ENCODE assay signal across 8 cellular contexts in the genomic region with DNA sequence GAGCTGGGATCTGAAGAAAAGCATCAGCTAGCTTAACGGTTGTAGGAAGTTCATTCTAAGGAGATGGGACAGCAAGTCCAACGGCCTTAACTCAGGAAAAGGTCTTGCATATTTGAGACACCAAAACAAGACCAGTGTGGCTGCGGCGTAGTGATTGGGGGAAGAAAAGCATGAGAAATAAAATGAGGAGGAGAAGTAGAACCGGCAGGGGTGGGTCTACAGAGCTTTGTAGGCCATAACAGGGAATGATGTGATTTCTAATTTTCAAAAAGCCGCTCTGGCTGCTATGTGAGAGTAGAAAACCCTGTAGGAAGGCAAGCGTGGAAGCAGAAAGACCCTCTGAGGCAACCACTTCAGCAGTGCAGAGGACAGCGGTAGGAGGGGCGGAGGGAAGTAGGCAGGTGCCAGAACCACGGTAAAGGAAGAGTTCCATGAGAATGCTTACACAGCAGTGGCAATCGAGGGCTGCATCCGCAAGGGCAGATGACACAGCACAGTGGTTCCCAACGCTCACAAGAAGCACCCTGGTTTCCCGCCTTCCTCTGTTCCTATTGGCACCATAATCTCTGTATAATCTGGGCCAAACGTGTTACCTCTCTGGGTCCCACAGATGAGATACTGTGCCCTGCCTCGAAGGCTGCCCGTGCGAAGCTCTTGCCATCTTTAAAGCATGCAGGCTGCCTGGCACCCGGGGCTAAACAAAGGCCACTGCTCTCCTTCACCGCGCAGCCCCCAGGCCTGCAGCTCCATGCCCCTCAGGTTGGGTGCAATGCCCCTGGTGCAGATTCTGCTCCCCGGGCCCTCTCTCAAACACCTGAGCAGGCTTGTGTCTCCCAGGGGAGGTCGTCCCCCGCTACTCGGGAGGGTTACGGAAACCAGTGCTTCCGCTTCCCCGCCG. TPM values are rescaled to one million over a fixed set of nuclear protein-coding genes. Genes with fewer than 3 reads are reported as not detected.
DNase-seq lines count a peak whose midpoint lies in the region; ATAC-seq, FAIRE-seq and TF ChIP-seq lines count a peak whose summit lies in the region.

No MANE protein-coding gene starts in this region.

- peak overlapping the region; percentile 98 for H3K4me2 ChIP-seq in OCI-LY3 (ENCODE audit: low read length)
- peak overlapping the region; percentile 97 for H3K4me2 ChIP-seq in K562 (ENCODE audit: insufficient read depth, low read length)

- FAIRE-seq in K562 (lab: Jason Lieb, UNC) (peak; percentile 76), kidney (lab: Jason Lieb, UNC) (no peak)

- H3K9me1 ChIP-seq in K562 (ENCODE audit: control insufficient read depth, insufficient read depth, low read length): peaks cover 3% of the 10 kb centered on the region

- H3K4me3 ChIP-seq in GM08714 (ENCODE audit: low read length) (peak overlapping the region; percentile 78), OCI-LY3 (ENCODE audit: low read length) (peak overlapping the region; percentile 85), K562 (peak overlapping the region; percentile 70), kidney (ENCODE audit: low read length in 2 of 2) (peak overlapping the region; percentile 51 to 81)

- H3K4me1 ChIP-seq in OCI-LY3 (ENCODE audit: low read length): peaks cover 10% of the 10 kb centered on the region
- H3K4me1 ChIP-seq in K562 (replicated peaks in 1 of 2; ENCODE audit: control insufficient read depth in 2 of 2, insufficient read depth in 2 of 2, low read length in 2 of 2): peaks cover 24 to 51% of the 10 kb centered on the region in 2 experiments
- peaks cover 7 to 18% of the 10 kb centered on the region in 2 donors for H3K4me1 ChIP-seq in kidney (ENCODE audit: control insufficient read depth in 1 of 2, insufficient read depth in 1 of 2, low read depth in 1 of 2, low read length in 2 of 2)

- POLR2A ChIA-PET in K562 (lab: Yijun Ruan, JAX): interaction anchor here (0.5 to 6.8 kb wide), 16 partner anchors 10 to 106 kb away, joined by 3 to 67 read pairs (median 5); a partner anchor contains a TSS

- H3K79me2 ChIP-seq in OCI-LY3 (ENCODE audit: low read length) (peaks cover 29% of the 10 kb centered on the region), K562 (ENCODE audit: control insufficient read depth, insufficient read depth, low read length) (peaks cover 36% of the 10 kb centered on the region)

- H3K9me3 ChIP-seq in OCI-LY3 (ENCODE audit: insufficient read depth, low read length) (no peaks in the 10 kb centered on the region), K562 (replicated peaks; ENCODE audit: control insufficient read depth, insufficient read depth, low read depth, low read length) (no peaks in the 10 kb centered on the region), kidney (ENCODE audit: control insufficient read depth in 1 of 2, low read length in 2 of 2) (no peaks in the 10 kb centered on the region)

- peaks cover 9% of the 10 kb centered on the region; the same call in 1 of the 2 replicates for H4K20me1 ChIP-seq in OCI-LY3 (ENCODE audit: insufficient read depth, low read length)
- 0 out of 2 replicates have a peak, but pooled peaks cover 3% of the 10 kb centered on the region for H4K20me1 ChIP-seq in K562 (replicated peaks; ENCODE audit: control insufficient read depth, insufficient read depth, low read length)

- no peak for TF ChIP-seq EP300 in K562 (IDR thresholded peaks at IDR 0.05; ENCODE audit: low read length)

- H3K9me3 Mint-ChIP-seq in stimulated activated memory B cell treated with anti-CD40 and anti-IgM and Interleukin-4, amounts not matched to agents 10 μg/mL and 1 μg/mL and 100 μg/mL, for 72 hours: no peaks in the 10 kb centered on the region

- H3K27me3 Mint-ChIP-seq in stimulated activated memory B cell treated with anti-CD40 and anti-IgM and Interleukin-4, amounts not matched to agents 10 μg/mL and 1 μg/mL and 100 μg/mL, for 72 hours: no peaks in the 10 kb centered on the region

- H3K9ac ChIP-seq in OCI-LY3 (ENCODE audit: low read length): peak overlapping the region; percentile 76
- peak overlapping the region; percentile 82 to 95 for H3K9ac ChIP-seq in K562 (ENCODE audit: insufficient read depth in 1 of 2, low read depth in 2 of 2, low read length in 2 of 2)
- peak overlapping the region; percentile 15 to 62 for H3K9ac ChIP-seq in kidney (ENCODE audit: low read length in 2 of 2)

- BruUV-seq in K562 (replicated peaks; lab: Mats Ljungman, UMichigan): TSS peak; percentile 25

- 6% methylated on average over 29 of the region's 29 CpGs for WGBS in K562 (ENCODE audit: insufficient coverage, low coverage, missing lambda C conversion rate)

- H3K27ac ChIP-seq in OCI-LY3 (ENCODE audit: low read length) (peak overlapping the region; percentile 51), K562 (ENCODE audit: extremely low read depth, low read depth, low read length) (peak overlapping the region; percentile 78), kidney (ENCODE audit: low read depth in 2 of 2, low read length in 2 of 2) (no peak overlapping the region)

- H2AFZ ChIP-seq in OCI-LY3 (ENCODE audit: low read depth, low read length) (peak overlapping the region; percentile 48), K562 (ENCODE audit: low read depth, low read length) (peak overlapping the region; percentile 93)

- DNase-seq in K562 (ENCODE audit: extremely low read depth in 1 of 4, low spot score in 3 of 4) (peak in 3 of 4 experiments; percentile 36 to 68 (median 53)), kidney (peak; percentile 26), epidermal melanocyte (ENCODE audit: insufficient read length, low spot score) (no peak), retina (no peak)

- TF ChIP-seq POLR2A in K562 (conservative IDR thresholded peaks at IDR 0.05): no peak

- H3K27me3 ChIP-seq in OCI-LY3 (ENCODE audit: low read depth, low read length) (no peaks in the 10 kb centered on the region), K562 (ENCODE audit: control insufficient read depth in 2 of 2, insufficient read depth in 2 of 2, low read length in 2 of 2) (no peaks in the 10 kb centered on the region)

- H3K36me3 Mint-ChIP-seq in stimulated activated memory B cell treated with anti-CD40 and anti-IgM and Interleukin-4, amounts not matched to agents 10 μg/mL and 1 μg/mL and 100 μg/mL, for 72 hours: peaks cover 37% of the 10 kb centered on the region

- peak overlapping the region; percentile 88 for H3K27ac Mint-ChIP-seq in stimulated activated memory B cell treated with anti-CD40 and anti-IgM and Interleukin-4, amounts not matched to agents 10 μg/mL and 1 μg/mL and 100 μg/mL, for 72 hours

- peaks cover 32% of the 10 kb centered on the region for H3K4me1 Mint-ChIP-seq in stimulated activated memory B cell treated with anti-CD40 and anti-IgM and Interleukin-4, amounts not matched to agents 10 μg/mL and 1 μg/mL and 100 μg/mL, for 72 hours

- intact Hi-C loops in K562 (cut with micrococcal nuclease): loop anchor here (5.0 kb wide), 1 partner anchor 255 kb away; a partner anchor contains a TSS
- intact Hi-C loops in kidney (cut with DNase I): no loop called here

- no peak for TF ChIP-seq RAD21 in K562 (CRISPR knock-in tag; conservative IDR thresholded peaks at IDR 0.05 in 1 of 2, IDR thresholded peaks at IDR 0.05 in 1 of 2)

- in situ Hi-C loops in K562 (cut with MboI): loop anchor here (5.0 to 25.0 kb wide), 2 partner anchors 95 to 255 kb away; a partner anchor contains a TSS

- CTCF ChIA-PET in K562 (lab: Yijun Ruan, JAX; ENCODE audit: low intra/inter-chr PET ratio): interaction anchor here (2.2 to 3.8 kb wide), 3 partner anchors 94 to 255 kb away, joined by 16 to 41 read pairs (median 37); no protein-coding TSS in a partner anchor

- peak overlapping the region; percentile 90 for H3K4me3 Mint-ChIP-seq in stimulated activated memory B cell treated with anti-CD40 and anti-IgM and Interleukin-4, amounts not matched to agents 10 μg/mL and 1 μg/mL and 100 μg/mL, for 72 hours

- TF ChIP-seq CTCF in OCI-LY3 (IDR thresholded peaks at IDR 0.05; ENCODE audit: low read depth, low read length) (no peak), K562 (IDR thresholded peaks at IDR 0.05 in 2 of 3, conservative IDR thresholded peaks at IDR 0.05 in 1 of 3; ENCODE audit: insufficient read depth in 2 of 3, low read depth in 1 of 3, low read length in 3 of 3) (no peak), kidney (IDR thresholded peaks at IDR 0.05; ENCODE audit: borderline replicate concordance, extremely low read depth, insufficient read depth) (no peak)

- ATAC-seq in HG02938 (IDR thresholded peaks at IDR 0.05; ENCODE audit: unreplicated experiment) (peak; percentile 20), K562 (peak; percentile 7)
- no peak for ATAC-seq in stimulated activated memory B cell treated with anti-CD40 and anti-IgM and Interleukin-4, amounts not matched to agents 10 μg/mL and 1 μg/mL and 100 μg/mL, for 72 hours

- H3K36me3 ChIP-seq in OCI-LY3 (replicated peaks; ENCODE audit: low read depth, low read length): peaks cover 13% of the 10 kb centered on the region
- peaks cover 49% of the 10 kb centered on the region for H3K36me3 ChIP-seq in K562 (ENCODE audit: control insufficient read depth, insufficient read depth, low read length)
- peaks cover 13 to 18% of the 10 kb centered on the region in 2 donors for H3K36me3 ChIP-seq in kidney (ENCODE audit: control insufficient read depth in 1 of 2, insufficient read depth in 2 of 2, low read length in 2 of 2)

RNA-seq across cellular contexts. Expression of a gene that starts 0.8 kb away (rescaled TPM):
- 39.7 and 71.7 TPM in 2 replicates for total RNA-seq in K562 (2011; cell fraction: chromatin; rRNA removed; ENCODE audit: low replicate concordance)
- total RNA-seq in K562 (2011; cell fraction: nucleolus; rRNA removed): 42.2 and 44.1 TPM in 2 replicates
- 34.4 and 37.9 TPM in 2 replicates for total RNA-seq in K562 (2011; cell fraction: nucleoplasm; rRNA removed)
- total RNA-seq in K562 (2014; rRNA removed) (33.1 and 50.4 TPM in 2 replicates), K562 (2014; rRNA removed; fragmentation: Illumina TruSeq; extraction: Trizol) (5.7 and 8.2 TPM in 2 replicates), K562 (2015; rRNA removed; fragmentation: Illumina TruSeq; extraction: Trizol) (21.2 and 21.9 TPM in 2 replicates), K562 (2021) (29.8 and 31.2 TPM in 2 replicates), kidney (10.8 TPM)
- polyA plus RNA-seq in K562 (2011; rRNA removed) (23.8 and 33.3 TPM in 2 replicates), K562 (2014; fragmentation: Illumina TruSeq; extraction: Trizol) (15.0 and 22.7 TPM in 2 replicates), K562 (2014; fragmentation: Nextera tagmentation; extraction: Ambion mirVana) (10 to 100 TPM; 16.7 to 26.0 TPM), K562 (2014; rRNA removed) (28.1 and 48.3 TPM in 2 replicates), kidney (ENCODE audit: insufficient read depth, low read depth, low replicate concordance) (19.2 TPM)
- 27.1 and 60.5 TPM in 2 replicates for polyA plus RNA-seq in K562 (2011; cell fraction: cytosol; rRNA removed)
- polyA plus RNA-seq in K562 (2011; cell fraction: nucleus; rRNA removed): 58.3 and 92.0 TPM in 2 replicates
- 28.4 and 31.7 TPM in 2 replicates for polyA plus RNA-seq in K562 (2012)
- 6.6 and 8.9 TPM in 2 replicates for polyA minus RNA-seq in K562 (2011; rRNA and poly(A)+ RNA removed)
- 7.1 and 9.9 TPM in 2 replicates for polyA minus RNA-seq in K562 (2011; cell fraction: cytosol; rRNA and poly(A)+ RNA removed)
- 15.1 and 21.2 TPM in 2 replicates for polyA minus RNA-seq in K562 (2011; cell fraction: nucleus; rRNA and poly(A)+ RNA removed)

RNA-seq across cellular contexts. Expression of a gene that starts 12.9 kb away (rescaled TPM):
- 229 and 466 TPM in 2 replicates for total RNA-seq in K562 (2011; cell fraction: chromatin; rRNA removed; ENCODE audit: low replicate concordance)
- total RNA-seq in K562 (2011; cell fraction: nucleolus; rRNA removed): 309 and 326 TPM in 2 replicates
- 244 and 282 TPM in 2 replicates for total RNA-seq in K562 (2011; cell fraction: nucleoplasm; rRNA removed)
- total RNA-seq in K562 (2014; rRNA removed) (28.8 and 35.6 TPM in 2 replicates), K562 (2014; rRNA removed; fragmentation: Illumina TruSeq; extraction: Trizol) (7.3 and 9.5 TPM in 2 replicates), K562 (2015; rRNA removed; fragmentation: Illumina TruSeq; extraction: Trizol) (23.9 and 24.6 TPM in 2 replicates), K562 (2021) (45.2 and 54.4 TPM in 2 replicates), kidney (44.6 TPM)
- polyA plus RNA-seq in K562 (2011; rRNA removed) (59.7 and 110 TPM in 2 replicates), K562 (2014; fragmentation: Illumina TruSeq; extraction: Trizol) (21.8 and 29.4 TPM in 2 replicates), K562 (2014; fragmentation: Nextera tagmentation; extraction: Ambion mirVana) (under 1 TPM; 0.32 to 0.89 TPM), K562 (2014; rRNA removed) (35.5 and 36.2 TPM in 2 replicates), kidney (ENCODE audit: insufficient read depth, low read depth, low replicate concordance) (11.1 TPM)
- 50.2 and 68.3 TPM in 2 replicates for polyA plus RNA-seq in K562 (2011; cell fraction: cytosol; rRNA removed)
- polyA plus RNA-seq in K562 (2011; cell fraction: nucleus; rRNA removed): 313 and 392 TPM in 2 replicates
- 39.1 and 59.5 TPM in 2 replicates for polyA plus RNA-seq in K562 (2012)
- polyA minus RNA-seq in K562 (2011; rRNA and poly(A)+ RNA removed): 56.4 and 73.7 TPM in 2 replicates
- polyA minus RNA-seq in K562 (2011; cell fraction: cytosol; rRNA and poly(A)+ RNA removed): 58.2 and 59.2 TPM in 2 replicates
- polyA minus RNA-seq in K562 (2011; cell fraction: nucleus; rRNA and poly(A)+ RNA removed): 58.7 and 72.1 TPM in 2 replicates

RNA-seq across cellular contexts. Expression of a gene that starts 13.2 kb away (rescaled TPM):
- 20.7 and 42.5 TPM in 2 replicates for total RNA-seq in K562 (2011; cell fraction: chromatin; rRNA removed; ENCODE audit: low replicate concordance)
- 27.0 and 27.3 TPM in 2 replicates for total RNA-seq in K562 (2011; cell fraction: nucleolus; rRNA removed)
- 19.0 and 21.1 TPM in 2 replicates for total RNA-seq in K562 (2011; cell fraction: nucleoplasm; rRNA removed)
- 2.7 and 3.1 TPM in 2 replicates for total RNA-seq in K562 (2014; rRNA removed)
- 1.8 and 2.0 TPM in 2 replicates for total RNA-seq in K562 (2014; rRNA removed; fragmentation: Illumina TruSeq; extraction: Trizol)
- 2.9 and 4.5 TPM in 2 replicates for total RNA-seq in K562 (2015; rRNA removed; fragmentation: Illumina TruSeq; extraction: Trizol)
- total RNA-seq in K562 (2021): 2.8 and 4.1 TPM in 2 replicates
- polyA plus RNA-seq in K562 (2011; rRNA removed): 4.8 and 7.5 TPM in 2 replicates
- polyA plus RNA-seq in K562 (2011; cell fraction: cytosol; rRNA removed): 2.9 and 5.5 TPM in 2 replicates
- 40.8 and 73.8 TPM in 2 replicates for polyA plus RNA-seq in K562 (2011; cell fraction: nucleus; rRNA removed)
- 3.4 and 10.6 TPM in 2 replicates for polyA plus RNA-seq in K562 (2012)
- 2.7 and 3.1 TPM in 2 replicates for polyA plus RNA-seq in K562 (2014; fragmentation: Illumina TruSeq; extraction: Trizol)
- under 1 TPM; 0.32 to 0.34 TPM for polyA plus RNA-seq in K562 (2014; fragmentation: Nextera tagmentation; extraction: Ambion mirVana)
- 4.5 and 5.8 TPM in 2 replicates for polyA plus RNA-seq in K562 (2014; rRNA removed)
- 1.2 and 2.2 TPM in 2 replicates for polyA minus RNA-seq in K562 (2011; rRNA and poly(A)+ RNA removed)
- polyA minus RNA-seq in K562 (2011; cell fraction: cytosol; rRNA and poly(A)+ RNA removed): 0.95 and 2.6 TPM in 2 replicates
- 6.3 and 6.9 TPM in 2 replicates for polyA minus RNA-seq in K562 (2011; cell fraction: nucleus; rRNA and poly(A)+ RNA removed)
- 4.0 TPM for total RNA-seq in kidney
- 1.6 TPM for polyA plus RNA-seq in kidney (ENCODE audit: insufficient read depth, low read depth, low replicate concordance)

RNA-seq across cellular contexts. Expression of a gene that starts 41.0 kb away (rescaled TPM):
- total RNA-seq in K562 (2011; cell fraction: chromatin; rRNA removed; ENCODE audit: low replicate concordance): 36.0 and 91.8 TPM in 2 replicates
- 60.5 and 68.7 TPM in 2 replicates for total RNA-seq in K562 (2011; cell fraction: nucleolus; rRNA removed)
- 54.1 and 60.8 TPM in 2 replicates for total RNA-seq in K562 (2011; cell fraction: nucleoplasm; rRNA removed)
- total RNA-seq in K562 (2014; rRNA removed): 6.0 and 7.7 TPM in 2 replicates
- 4.5 and 6.5 TPM in 2 replicates for total RNA-seq in K562 (2014; rRNA removed; fragmentation: Illumina TruSeq; extraction: Trizol)
- 5.6 and 7.6 TPM in 2 replicates for total RNA-seq in K562 (2015; rRNA removed; fragmentation: Illumina TruSeq; extraction: Trizol)
- total RNA-seq in K562 (2021): 16.9 TPM in 2 replicates
- 5.7 and 10.6 TPM in 2 replicates for polyA plus RNA-seq in K562 (2011; rRNA removed)
- polyA plus RNA-seq in K562 (2011; cell fraction: cytosol; rRNA removed): 10.7 and 16.0 TPM in 2 replicates
- polyA plus RNA-seq in K562 (2011; cell fraction: nucleus; rRNA removed): 25.5 and 35.7 TPM in 2 replicates
- polyA plus RNA-seq in K562 (2012): 11.7 and 15.0 TPM in 2 replicates
- 11.7 and 11.8 TPM in 2 replicates for polyA plus RNA-seq in K562 (2014; fragmentation: Illumina TruSeq; extraction: Trizol)
- 1 to 10 TPM; 1.4 to 1.6 TPM for polyA plus RNA-seq in K562 (2014; fragmentation: Nextera tagmentation; extraction: Ambion mirVana)
- polyA plus RNA-seq in K562 (2014; rRNA removed): 7.1 and 9.9 TPM in 2 replicates
- 12.8 and 16.0 TPM in 2 replicates for polyA minus RNA-seq in K562 (2011; rRNA and poly(A)+ RNA removed)
- 15.2 and 25.2 TPM in 2 replicates for polyA minus RNA-seq in K562 (2011; cell fraction: cytosol; rRNA and poly(A)+ RNA removed)
- polyA minus RNA-seq in K562 (2011; cell fraction: nucleus; rRNA and poly(A)+ RNA removed): 15.1 and 17.1 TPM in 2 replicates
- 26.1 TPM for total RNA-seq in kidney
- polyA plus RNA-seq in kidney (ENCODE audit: insufficient read depth, low read depth, low replicate concordance): 6.9 TPM

Comparison
In these comparisons a context has a peak if more than half of its experiments do, and no peak if none do; other contexts are left out.
1. H3K27ac ChIP-seq: peak in OCI-LY3 (single experiment) and K562 (single experiment); none in kidney (0 of 2).
2. H3K9ac ChIP-seq: peak in every context shown above with its lines; median percentile 88 in K562; 76 in OCI-LY3; 38 in kidney.
3. DNase-seq: peak in K562 (3 of 4) and kidney (single experiment); none in epidermal melanocyte (single experiment) and retina (single experiment).
4. Peak in every context shown above with its lines, with median percentiles within 50 percentile points of each other: H3K4me3 ChIP-seq.